ENCODE assay signal across 21 cellular contexts in the genomic region with DNA sequence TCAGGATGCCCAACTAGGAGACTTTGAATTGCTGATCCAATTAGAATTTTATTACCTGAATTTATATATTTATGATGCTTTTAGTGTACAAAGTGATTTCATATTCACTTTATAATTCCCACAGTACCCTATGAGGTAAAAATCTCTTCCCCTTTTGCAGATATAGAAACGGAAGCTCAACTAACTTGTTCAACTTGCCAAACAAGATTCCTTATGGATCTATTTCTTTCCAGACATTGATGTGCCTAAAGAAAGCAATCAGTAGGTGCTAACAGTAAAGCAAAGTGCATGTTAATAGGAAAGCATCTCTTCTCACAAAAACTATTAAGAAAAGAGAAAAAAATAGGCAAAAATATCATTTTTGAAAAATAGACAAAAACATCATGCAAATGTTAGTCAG.
DNase-seq lines count a peak whose midpoint lies in the region; ATAC-seq and TF ChIP-seq lines count a peak whose summit lies in the region.
"Had no signal": no experiment of that assay in that cellular context is flagged by ENCODE, and none has a peak within 500 bp of the region (broad histone marks: within the 10 kb centered on the region; RNA-seq: fewer than 3 reads in every experiment).

No MANE protein-coding gene starts in this region.

- H3K4me1 ChIP-seq in PC-9 (replicated peaks; ENCODE audit: insufficient read depth) (peaks cover 21% of the 10 kb centered on the region), osteoblast (ENCODE audit: insufficient read depth, low read length) (peaks cover 6% of the 10 kb centered on the region)
- H3K4me1 ChIP-seq: HAP-1 had no signal

- H2AFZ ChIP-seq in PC-9 (no peak overlapping the region), osteoblast (ENCODE audit: low read length) (no peak overlapping the region)

- POLR2A ChIA-PET in PC-9 (lab: Charles Lee; ENCODE audit: unreplicated experiment), result interaction anchor here (0.5 kb wide), 2 partner anchors 13 to 1814 kb away, joined by 4 to 8 read pairs; no protein-coding TSS in a partner anchor

- no peak for TF ChIP-seq CTCF in Calu3 (IDR thresholded peaks at IDR 0.05; ENCODE audit: unreplicated experiment)
- TF ChIP-seq CTCF in PC-9 (conservative IDR thresholded peaks at IDR 0.05), result no peak
- no peak for TF ChIP-seq CTCF in osteoblast (IDR thresholded peaks at IDR 0.05; ENCODE audit: extremely low read depth, low read depth, low read length)

- DNase-seq in Calu3, result no peak
- peak in 1 of 2 experiments; percentile 62 for DNase-seq in PC-9
- peak; percentile 61 for DNase-seq in osteoblast (ENCODE audit: insufficient read length, low spot score, missing footprints)
- no peak for DNase-seq in NCI-H510A (lab: John Stamatoyannopoulos, UW)
- no peak for DNase-seq in stimulated activated naive CD8-positive, alpha-beta T cell treated with anti-CD3 and anti-CD28 coated beads, Interleukin-15, amount 100 ng/mL, for 72 hours
- DNase-seq: Caco-2; CD4-positive, CD25-positive, alpha-beta regulatory T cell; CD8-positive, alpha-beta T cell; DMS 273 treated with DMSO at 0.1 percent for 48 hours; DMS79; EL; GDM1; GOT3; HFFc6 had no signal

- no peaks in the 10 kb centered on the region for H3K9me2 ChIP-seq in PC-9 (ENCODE audit: insufficient read depth)

- peaks cover 23% of the 10 kb centered on the region for H3K4me1 Mint-ChIP-seq in Calu3 (ENCODE audit: low read depth, unreplicated experiment)
- no peaks in the 10 kb centered on the region for H3K4me1 Mint-ChIP-seq in stimulated activated naive CD8-positive, alpha-beta T cell treated with anti-CD3 and anti-CD28 coated beads, Interleukin-15, amount 100 ng/mL, for 72 hours
- H3K4me1 Mint-ChIP-seq: CD4-positive, CD25-positive, alpha-beta regulatory T cell had no signal

- BruUV-seq in Calu3 (replicated peaks; lab: Mats Ljungman, UMichigan) (no TSS peak), PC-9 (replicated peaks; lab: Mats Ljungman, UMichigan) (no TSS peak)

- H4K20me1 ChIP-seq in PC-9 (ENCODE audit: insufficient read depth) (no peaks in the 10 kb centered on the region), osteoblast (ENCODE audit: insufficient read depth, low read length) (no peaks in the 10 kb centered on the region)
- H4K20me1 ChIP-seq: BLaER1 had no signal

- 0 out of 2 replicates have a peak overlapping the region, but pooled peaks have one; percentile 4 for H3K4me3 ChIP-seq in PC-9
- H3K4me3 ChIP-seq in osteoblast (ENCODE audit: insufficient read depth, low read length), result no peak overlapping the region
- H3K4me3 ChIP-seq: BLaER1, GM12878, HAP-1 had no signal

- H3K79me2 ChIP-seq in PC-9 (ENCODE audit: low read depth) (no peaks in the 10 kb centered on the region), osteoblast (ENCODE audit: insufficient read depth, low read length) (no peaks in the 10 kb centered on the region)

- no peaks in the 10 kb centered on the region for H3K27me3 ChIP-seq in PC-9 (ENCODE audit: insufficient read depth, low read depth)
- no peaks in the 10 kb centered on the region for H3K27me3 ChIP-seq in osteoblast (ENCODE audit: insufficient read depth, low read length)
- H3K27me3 ChIP-seq: BLaER1 had no signal

- no peaks in the 10 kb centered on the region for H3K27me3 Mint-ChIP-seq in Calu3 (ENCODE audit: unreplicated experiment)
- H3K27me3 Mint-ChIP-seq in stimulated activated naive CD8-positive, alpha-beta T cell treated with anti-CD3 and anti-CD28 coated beads, Interleukin-15, amount 100 ng/mL, for 72 hours, result no peaks in the 10 kb centered on the region
- H3K27me3 Mint-ChIP-seq: B cell had no signal

- intact Hi-C loops in Calu3 (cut with micrococcal nuclease; ENCODE audit: unreplicated experiment), result no loop called here
- intact Hi-C loops in PC-9 (cut with micrococcal nuclease; ENCODE audit: unreplicated experiment), result loop anchor here (5.0 kb wide), 1 partner anchor 36 kb away; no protein-coding TSS in a partner anchor

- H3K36me3 Mint-ChIP-seq in Calu3 (ENCODE audit: insufficient read depth, unreplicated experiment), result no peaks in the 10 kb centered on the region
- H3K36me3 Mint-ChIP-seq: CD4-positive, CD25-positive, alpha-beta regulatory T cell; CD8-positive, alpha-beta T cell had no signal

- H3K4me2 ChIP-seq in PC-9, result peak overlapping the region; percentile 57
- no peak overlapping the region for H3K4me2 ChIP-seq in osteoblast (ENCODE audit: insufficient read depth, low read length)
- H3K4me2 ChIP-seq: BLaER1 had no signal

- H3K9me3 Mint-ChIP-seq in Calu3 (ENCODE audit: low read depth, unreplicated experiment), result no peaks in the 10 kb centered on the region
- H3K9me3 Mint-ChIP-seq in stimulated activated naive CD8-positive, alpha-beta T cell treated with anti-CD3 and anti-CD28 coated beads, Interleukin-15, amount 100 ng/mL, for 72 hours, result no peaks in the 10 kb centered on the region
- H3K9me3 Mint-ChIP-seq: CD8-positive, alpha-beta T cell; HFFc6 had no signal

- H3F3A ChIP-seq in PC-9 (ENCODE audit: insufficient read depth, low read depth), result peaks cover 10% of the 10 kb centered on the region; the same call in 1 of the 2 replicates

- CTCF ChIA-PET in Calu3 (lab: Charles Lee), result no interaction called here
- CTCF ChIA-PET in PC-9 (lab: Charles Lee), result no interaction called here

- H3K4me3 Mint-ChIP-seq in Calu3 (ENCODE audit: low read depth, unreplicated experiment), result no peak overlapping the region
- H3K4me3 Mint-ChIP-seq in stimulated activated naive CD8-positive, alpha-beta T cell treated with anti-CD3 and anti-CD28 coated beads, Interleukin-15, amount 100 ng/mL, for 72 hours, result no peak overlapping the region
- H3K4me3 Mint-ChIP-seq: B cell; CD4-positive, CD25-positive, alpha-beta regulatory T cell; CD8-positive, alpha-beta T cell; HFFc6 had no signal

- H3K27ac ChIP-seq in PC-9 (no peak overlapping the region), osteoblast (ENCODE audit: low read depth, low read length) (no peak overlapping the region)
- H3K27ac ChIP-seq: 22Rv1, BLaER1, C4-2B had no signal

- H3K9me3 ChIP-seq in PC-9 (ENCODE audit: insufficient read depth, low read depth), result no peaks in the 10 kb centered on the region; the same call in 1 of the 2 replicates
- H3K9me3 ChIP-seq in osteoblast (ENCODE audit: low read depth, low read length), result no peaks in the 10 kb centered on the region
- H3K9me3 ChIP-seq: BLaER1, HAP-1 had no signal

- H3K36me3 ChIP-seq in PC-9 (ENCODE audit: low read depth) (no peaks in the 10 kb centered on the region), osteoblast (ENCODE audit: insufficient read depth, low read length) (no peaks in the 10 kb centered on the region)
- H3K36me3 ChIP-seq: BLaER1, HAP-1 had no signal

- no peak for ATAC-seq in GM19395 (IDR thresholded peaks at IDR 0.05; ENCODE audit: unreplicated experiment)
- no peak for ATAC-seq in stimulated activated naive CD8-positive, alpha-beta T cell treated with anti-CD3 and anti-CD28 coated beads, Interleukin-15, amount 100 ng/mL, for 72 hours
- ATAC-seq: CD8-positive, alpha-beta T cell; GM12878 had no signal

- H3K27ac Mint-ChIP-seq in Calu3 (ENCODE audit: unreplicated experiment), result peak overlapping the region; percentile 27
- H3K27ac Mint-ChIP-seq in stimulated activated naive CD8-positive, alpha-beta T cell treated with anti-CD3 and anti-CD28 coated beads, Interleukin-15, amount 100 ng/mL, for 72 hours, result no peak overlapping the region
- H3K27ac Mint-ChIP-seq: B cell; CD4-positive, CD25-positive, alpha-beta regulatory T cell; CD8-positive, alpha-beta T cell; HFFc6 had no signal
